In the genomic region with DNA sequence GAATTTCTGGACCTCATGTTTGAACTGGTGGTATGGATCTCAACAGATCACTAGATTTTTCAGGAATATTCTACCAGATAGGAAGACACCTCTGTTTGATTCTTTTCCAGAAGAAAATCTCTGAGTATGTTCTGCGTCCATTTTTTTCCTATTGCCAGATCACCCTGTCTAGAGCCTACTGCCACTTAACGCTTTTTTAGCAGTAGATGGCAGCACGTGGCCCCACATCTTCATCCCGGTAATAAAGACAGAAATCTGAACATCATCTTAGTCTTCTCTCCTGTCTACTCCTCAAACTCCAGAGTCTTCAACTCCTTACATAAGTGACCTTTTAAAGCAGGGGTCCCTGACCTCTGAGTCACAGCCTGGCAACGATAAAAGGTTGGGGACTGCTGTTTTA, we compare ENCODE assay signal across 10 cellular contexts.
DNase-seq lines count a peak whose midpoint lies in the region; ATAC-seq and TF ChIP-seq lines count a peak whose summit lies in the region.
"Had no signal": no experiment of that assay in that cellular context is flagged by ENCODE, and none has a peak within 500 bp of the region (broad histone marks: within the 10 kb centered on the region; RNA-seq: fewer than 3 reads in every experiment).

No MANE protein-coding gene starts in this region.

- no peak overlapping the region for H3K23ac ChIP-seq in H9 (ENCODE audit: insufficient read length, low read depth, low read length)

- H4K91ac ChIP-seq in H9 (ENCODE audit: insufficient read length, low read depth, low read length), result no peak overlapping the region

- H3K9me3 ChIP-seq in H9 (ENCODE audit: control insufficient read depth, low read depth, low read length) (no peaks in the 10 kb centered on the region), Peyer's patch (no peaks in the 10 kb centered on the region), transverse colon (no peaks in the 10 kb centered on the region)

- no peaks in the 10 kb centered on the region for H3K27me3 Mint-ChIP-seq in H9 (ENCODE audit: low read depth)

- no peaks in the 10 kb centered on the region for H4K20me1 ChIP-seq in H9 (ENCODE audit: control insufficient read depth, insufficient read depth, insufficient read length)

- H3K14ac ChIP-seq in H9 (ENCODE audit: insufficient read depth, low read length), result no peak overlapping the region

- intact Hi-C loops in transverse colon (cut with DNase I; ENCODE audit: low total_unique reads), result no loop called here

- H3K4ac ChIP-seq in H9 (ENCODE audit: low read depth, low read length), result no peak overlapping the region

- no peak overlapping the region for H3K4me3 ChIP-seq in Peyer's patch
- H3K4me3 ChIP-seq in transverse colon, result no peak overlapping the region

- H3K27me3 ChIP-seq in H9 (ENCODE audit: insufficient read depth, low read length), result no peaks in the 10 kb centered on the region
- H3K27me3 ChIP-seq in Peyer's patch, result no peaks in the 10 kb centered on the region
- H3K27me3 ChIP-seq in transverse colon, result no peaks in the 10 kb centered on the region

- H2BK5ac ChIP-seq in H9 (ENCODE audit: insufficient read length, low read length), result no peak overlapping the region

- peak; percentile 5 for DNase-seq in DMS114 treated with DMSO at 0.1 percent for 48 hours (lab: John Stamatoyannopoulos, UW; ENCODE audit: unreplicated experiment)
- no peak for DNase-seq in H9
- peak in 2 of 3 donors; percentile 27 to 45 for DNase-seq in Peyer's patch
- peak; percentile 32 for DNase-seq in iPS-NIHi7 (ENCODE audit: extremely low spot score)
- DNase-seq in transverse colon, result no peak
- DNase-seq in activated T-cell treated with anti-CD3 and anti-CD28 coated beads, Interleukin-2, amount 50 U/mL, for 48 hours, result no peak
- no peak for DNase-seq in activated CD4-positive, CD25-positive, alpha-beta regulatory T cell treated with anti-CD3 and anti-CD28 coated beads, Interleukin-2, amount 50 U/mL, for 72 hours
- DNase-seq: activated T-cell treated with anti-CD3 and anti-CD28 coated beads, Interleukin-2, amount 50 U/mL, for 72 hours; stimulated activated CD4-positive, alpha-beta T cell treated with anti-CD3 and anti-CD28 coated beads, Interleukin-4, amount 100 ng/mL, for 1 hour had no signal

- H3T11ph ChIP-seq in H9 (ENCODE audit: low read length), result no peak overlapping the region

- H2BK20ac ChIP-seq in H9 (ENCODE audit: low read depth, low read length, poor library complexity, severe bottlenecking), result no peak overlapping the region

- H3K79me1 ChIP-seq in H9 (ENCODE audit: insufficient read depth, low read depth, low read length, poor library complexity, severe bottlenecking), result no peaks in the 10 kb centered on the region

- no peaks in the 10 kb centered on the region for H3K79me2 ChIP-seq in H9 (ENCODE audit: insufficient read depth, low read length)

- no peak for TF ChIP-seq EP300 in transverse colon (IDR thresholded peaks at IDR 0.05; ENCODE audit: low read depth)

- H3K9ac ChIP-seq in H9 (ENCODE audit: extremely low read depth, insufficient read length, low read length), result no peak overlapping the region

- TF ChIP-seq CTCF in H9 (conservative IDR thresholded peaks at IDR 0.05), result peak; percentile 35; the same call in 2 of the 3 replicates
- no peak for TF ChIP-seq CTCF in Peyer's patch (IDR thresholded peaks at IDR 0.05)
- no peak for TF ChIP-seq CTCF in transverse colon (IDR thresholded peaks at IDR 0.05)

- ATAC-seq in HG03139 (IDR thresholded peaks at IDR 0.05; ENCODE audit: unreplicated experiment), result no peak
- ATAC-seq: activated T-cell treated with anti-CD3 and anti-CD28 coated beads, Interleukin-2, amount 50 U/mL, for 72 hours had no signal

- H3K4me1 ChIP-seq in H9 (ENCODE audit: insufficient read depth, low read length) (no peaks in the 10 kb centered on the region), Peyer's patch (no peaks in the 10 kb centered on the region), transverse colon (no peaks in the 10 kb centered on the region)

- in situ Hi-C loops in transverse colon (cut with MboI; ENCODE audit: low pct_ligation_motif_present in 1 of 4, low pct_unique_long_range_greater_than_20kb in 1 of 4, low sequenced_read_pairs in 3 of 4), result no loop called here

- no peak overlapping the region for H2BK120ac ChIP-seq in H9 (ENCODE audit: low read depth, low read length, poor library complexity, severe bottlenecking)

- H3K4me1 Mint-ChIP-seq in H9, result no peaks in the 10 kb centered on the region

- no peak overlapping the region for H2AFZ ChIP-seq in H9 (ENCODE audit: low read length)

- H3K36me3 ChIP-seq in Peyer's patch (no peaks in the 10 kb centered on the region), transverse colon (no peaks in the 10 kb centered on the region)

- H3K4me2 ChIP-seq in H9 (ENCODE audit: insufficient read depth, insufficient read length, low read length), result no peak overlapping the region

- peaks cover 0 to 13% (median 2%) of the 10 kb centered on the region in 3 experiments; a peak in 3 of 7 replicates for H3K36me3 Mint-ChIP-seq in H9 (ENCODE audit: insufficient read depth in 1 of 3, low read depth in 3 of 3)

- no peak overlapping the region for H3K18ac ChIP-seq in H9 (ENCODE audit: insufficient read length, low read depth, low read length)

- no peak overlapping the region for H3K27ac Mint-ChIP-seq in H9
- H3K27ac Mint-ChIP-seq: activated T-cell treated with anti-CD3 and anti-CD28 coated beads, Interleukin-2, amount 50 U/mL, for 72 hours had no signal

- no peak overlapping the region for H2AK5ac ChIP-seq in H9 (ENCODE audit: insufficient read length, low read length)

- no peak overlapping the region for H2BK12ac ChIP-seq in H9 (ENCODE audit: insufficient read length, low read depth, low read length)

- peaks cover 6 to 8% of the 10 kb centered on the region in 2 experiments; a peak in 4 of 5 replicates for H3K9me3 Mint-ChIP-seq in H9
- H3K9me3 Mint-ChIP-seq: activated T-cell treated with anti-CD3 and anti-CD28 coated beads, Interleukin-2, amount 50 U/mL, for 72 hours had no signal

- H2BK15ac ChIP-seq in H9 (ENCODE audit: low read depth, low read length), result no peak overlapping the region

- H3K4me3 Mint-ChIP-seq in H9, result no peak overlapping the region
- H3K4me3 Mint-ChIP-seq: activated T-cell treated with anti-CD3 and anti-CD28 coated beads, Interleukin-2, amount 50 U/mL, for 72 hours had no signal

- no peak overlapping the region for H3K56ac ChIP-seq in H9 (ENCODE audit: insufficient read length, low read depth, low read length)

- no CpG with 5 or more reads among the region's 5 CpGs for WGBS in H9 (ENCODE audit: extremely low coverage, insufficient read length, low lambda C conversion rate)
- WGBS in transverse colon (ENCODE audit: low coverage in 1 of 2), 2 donors, result 30 to 60% methylated on average over 4 to 5 of the region's 5 CpGs

- no peak overlapping the region for H4K8ac ChIP-seq in H9 (replicated peaks; ENCODE audit: insufficient read length, low read depth, low read length)

- TF ChIP-seq POLR2A in Peyer's patch (IDR thresholded peaks at IDR 0.05) (no peak), transverse colon (IDR thresholded peaks at IDR 0.05) (no peak)

- no peak overlapping the region for H4K5ac ChIP-seq in H9 (ENCODE audit: insufficient read length, low read depth, low read length)

- no peaks in the 10 kb centered on the region for H3K23me2 ChIP-seq in H9 (ENCODE audit: insufficient read length, low read depth, low read length, poor library complexity, severe bottlenecking)

- H3K27ac ChIP-seq in H9 (ENCODE audit: insufficient read length, low read depth, low read length), result no peak overlapping the region
- no peak overlapping the region for H3K27ac ChIP-seq in Peyer's patch
- no peak overlapping the region for H3K27ac ChIP-seq in transverse colon

Comparison
In these comparisons a context has a peak if more than half of its experiments do, and no peak if none do; other contexts are left out.
1. DNase-seq: peak in DMS114 treated with DMSO at 0.1 percent for 48 hours (single experiment), Peyer's patch (2 of 3) and iPS-NIHi7 (single experiment); none in H9 (single experiment), transverse colon (single experiment), activated T-cell treated with anti-CD3 and anti-CD28 coated beads, Interleukin-2, amount 50 U/mL, for 48 hours (0 of 2) and activated CD4-positive, CD25-positive, alpha-beta regulatory T cell treated with anti-CD3 and anti-CD28 coated beads, Interleukin-2, amount 50 U/mL, for 72 hours (single experiment).